ENCODE assay signal across 17 cellular contexts in the genomic region with DNA sequence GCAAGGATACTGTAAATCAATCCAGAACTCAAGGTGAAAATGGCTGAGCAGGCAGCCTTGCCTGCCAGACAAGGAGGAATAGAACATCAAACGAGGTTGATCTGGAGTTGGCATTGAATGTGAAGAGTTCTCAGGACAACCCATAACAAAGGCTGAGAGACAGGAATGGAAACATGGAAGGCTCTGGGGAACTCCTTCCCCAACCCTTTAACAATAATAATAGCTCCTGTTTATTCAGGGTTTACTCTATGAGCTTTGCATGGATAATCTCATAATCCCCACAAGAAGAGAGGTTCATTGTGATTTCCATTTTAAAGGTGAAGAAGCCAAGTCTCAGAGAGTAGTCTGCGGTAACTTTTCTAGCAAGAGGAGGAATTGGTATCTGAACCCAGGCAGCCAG.
"Had no signal": no experiment of that assay in that cellular context is flagged by ENCODE, and none has a peak within 500 bp of the region (broad histone marks: within the 10 kb centered on the region; RNA-seq: fewer than 3 reads in every experiment).

No MANE protein-coding gene starts in this region.

- DNase-seq: Kasumi-1, MM.1S, NCI-H1092 treated with DMSO at 0.1 percent for 48 hours, NCI-H1436, NCI-H187, NCI-H2029, NCI-H2081 treated with DMSO at 0.1 percent for 48 hours, NCI-H2227 treated with DMSO at 0.1 percent for 48 hours, NCI-H526, RPMI8226, SHP77, SK-N-SH, SW 1271, T-cell had no signal

- ATAC-seq: K562, T-cell had no signal

- FAIRE-seq: HepG2, K562, RCC 7860 had no signal
